33 cellular contexts compared by ENCODE assay signal in genomic region chr1:81510701-81511100, GRCh38.
"Had no signal": no experiment of that assay in that cellular context is flagged by ENCODE, and none has a peak within 500 bp of the region (broad histone marks: within the 10 kb centered on the region; RNA-seq: fewer than 3 reads in every experiment).

No MANE protein-coding gene starts in this region.

- H3K4me3 Mint-ChIP-seq: activated B cell treated with CpG ODN at 0.5 μM for 24 hours; activated CD8-positive, alpha-beta T cell treated with anti-CD3 and anti-CD28 coated beads for 36 hours; activated naive CD4-positive, alpha-beta T cell treated with anti-CD3 and anti-CD28 coated beads, Interleukin-2, amount 50 U/mL, for 24 hours; activated naive CD8-positive, alpha-beta T cell treated with anti-CD3 and anti-CD28 coated beads for 36 hours; activated naive CD8-positive, alpha-beta T cell treated with anti-CD3 and anti-CD28 coated beads, Interleukin-2, amount 50 U/mL, for 24 hours; activated T-cell treated with anti-CD3 and anti-CD28 coated beads, Interleukin-2, amount 50 U/mL, for 4 hours; activated T-helper 17 cell treated with anti-CD3 and anti-CD28 coated beads, Interleukin-2, amount 50 U/mL, for 72 hours; central memory CD8-positive, alpha-beta T cell; dendritic cell treated with granulocyte-macrophage colony-stimulating factor and Interleukin-4, amounts not matched to agents 40 ng/mL and 50 ng/mL, for 4 days; endodermal cell; T-helper 17 cell; T-helper 2 cell treated with Interferon-gamma antibody and Interleukin-4, amounts not matched to agents 5 μg/mL and 100 μg/mL, for 36 hours had no signal

- H3K4me1 Mint-ChIP-seq: activated naive CD4-positive, alpha-beta T cell treated with anti-CD3 and anti-CD28 coated beads, Interleukin-2, amount 50 U/mL, for 24 hours; activated naive CD8-positive, alpha-beta T cell treated with anti-CD3 and anti-CD28 coated beads for 36 hours; activated naive CD8-positive, alpha-beta T cell treated with anti-CD3 and anti-CD28 coated beads, Interleukin-2, amount 50 U/mL, for 24 hours; activated T-helper 17 cell treated with anti-CD3 and anti-CD28 coated beads, Interleukin-2, amount 50 U/mL, for 72 hours; central memory CD8-positive, alpha-beta T cell; T-helper 17 cell had no signal

- H3K4me1 ChIP-seq: adrenal gland had no signal

- H3K27ac ChIP-seq: adrenal gland, coronary artery, dorsolateral prefrontal cortex, WERI-Rb-1 had no signal

- H3K4me3 ChIP-seq: adrenal gland, body of pancreas, coronary artery, dorsolateral prefrontal cortex, gastroesophageal sphincter had no signal

- ATAC-seq: activated CD4-positive, CD25-positive, alpha-beta regulatory T cell treated with anti-CD3 and anti-CD28 coated beads, Interleukin-2, amount 50 U/mL, for 24 hours; activated CD8-positive, alpha-beta T cell treated with anti-CD3 and anti-CD28 coated beads for 36 hours; activated naive CD8-positive, alpha-beta T cell treated with anti-CD3 and anti-CD28 coated beads, Interleukin-2, amount 50 U/mL, for 24 hours; activated T-cell treated with anti-CD3 and anti-CD28 coated beads, Interleukin-2, amount 50 U/mL, for 4 hours; activated T-helper 17 cell treated with anti-CD3 and anti-CD28 coated beads, Interleukin-2, amount 50 U/mL, for 72 hours; gastroesophageal sphincter; T-helper 17 cell had no signal

- H3K9me3 ChIP-seq: adrenal gland, body of pancreas, gastroesophageal sphincter had no signal

- H3K27me3 ChIP-seq: adrenal gland, body of pancreas, dorsolateral prefrontal cortex, gastroesophageal sphincter had no signal

- H3K36me3 ChIP-seq: adrenal gland, gastroesophageal sphincter, WERI-Rb-1 had no signal

- H3K27me3 Mint-ChIP-seq: activated B cell treated with CpG ODN at 0.5 μM for 24 hours; activated CD8-positive, alpha-beta T cell treated with anti-CD3 and anti-CD28 coated beads for 36 hours; activated naive CD4-positive, alpha-beta T cell treated with anti-CD3 and anti-CD28 coated beads, Interleukin-2, amount 50 U/mL, for 24 hours; activated naive CD8-positive, alpha-beta T cell treated with anti-CD3 and anti-CD28 coated beads for 36 hours; activated naive CD8-positive, alpha-beta T cell treated with anti-CD3 and anti-CD28 coated beads, Interleukin-2, amount 50 U/mL, for 24 hours; activated T-helper 17 cell treated with anti-CD3 and anti-CD28 coated beads, Interleukin-2, amount 50 U/mL, for 72 hours; central memory CD8-positive, alpha-beta T cell; dendritic cell treated with granulocyte-macrophage colony-stimulating factor and Interleukin-4, amounts not matched to agents 40 ng/mL and 50 ng/mL, for 4 days; T-helper 17 cell had no signal

- DNase-seq: activated B cell treated with CpG ODN at 0.5 μM for 24 hours; activated CD4-positive, alpha-beta T cell treated with anti-CD3 and anti-CD28 coated beads for 48 hours; activated CD4-positive, alpha-beta T cell treated with anti-CD3 and anti-CD28 coated beads, Interleukin-2, amount 50 U/mL, for 1 hour; activated CD4-positive, alpha-beta T cell treated with anti-CD3 and anti-CD28 coated beads, Interleukin-2, amount 50 U/mL, for 48 hours; activated CD8-positive, alpha-beta memory T cell treated with anti-CD3 and anti-CD28 coated beads for 24 hours; activated CD8-positive, alpha-beta T cell treated with anti-CD3 and anti-CD28 coated beads for 36 hours; activated effector memory CD4-positive, alpha-beta T cell treated with Interleukin-2 at 50 U/mL for 16 hours; activated gamma-delta T cell treated with Interleukin-2 at 50 U/mL for 16 hours; activated naive CD4-positive, alpha-beta T cell treated with Interleukin-2 at 50 U/mL for 16 hours; activated naive CD8-positive, alpha-beta T cell treated with anti-CD3 and anti-CD28 coated beads for 36 hours; activated naive CD8-positive, alpha-beta T cell treated with anti-CD3 and anti-CD28 coated beads, Interleukin-2, amount 50 U/mL, for 24 hours; activated T-cell treated with anti-CD3 and anti-CD28 coated beads, Interleukin-2, amount 50 U/mL, for 4 hours; adrenal gland; amygdala; aorta; body of pancreas; dorsolateral prefrontal cortex; effector memory CD4-positive, alpha-beta T cell; endodermal cell; foreskin melanocyte; head of caudate nucleus; T-helper 1 cell; T-helper 17 cell; T1000; WERI-Rb-1 had no signal

- H3K36me3 Mint-ChIP-seq: activated naive CD4-positive, alpha-beta T cell treated with anti-CD3 and anti-CD28 coated beads, Interleukin-2, amount 50 U/mL, for 24 hours; activated naive CD8-positive, alpha-beta T cell treated with anti-CD3 and anti-CD28 coated beads for 36 hours had no signal

- H3K27ac Mint-ChIP-seq: activated B cell treated with CpG ODN at 0.5 μM for 24 hours; activated CD8-positive, alpha-beta T cell treated with anti-CD3 and anti-CD28 coated beads for 36 hours; activated naive CD4-positive, alpha-beta T cell treated with anti-CD3 and anti-CD28 coated beads, Interleukin-2, amount 50 U/mL, for 24 hours; activated naive CD8-positive, alpha-beta T cell treated with anti-CD3 and anti-CD28 coated beads for 36 hours; activated naive CD8-positive, alpha-beta T cell treated with anti-CD3 and anti-CD28 coated beads, Interleukin-2, amount 50 U/mL, for 24 hours; activated T-helper 17 cell treated with anti-CD3 and anti-CD28 coated beads, Interleukin-2, amount 50 U/mL, for 72 hours; dendritic cell treated with granulocyte-macrophage colony-stimulating factor and Interleukin-4, amounts not matched to agents 40 ng/mL and 50 ng/mL, for 4 days; endodermal cell; T-helper 17 cell; T-helper 2 cell treated with Interferon-gamma antibody and Interleukin-4, amounts not matched to agents 5 μg/mL and 100 μg/mL, for 36 hours had no signal

- H3K9me3 Mint-ChIP-seq: activated B cell treated with CpG ODN at 0.5 μM for 24 hours; activated CD8-positive, alpha-beta T cell treated with anti-CD3 and anti-CD28 coated beads for 36 hours; activated naive CD4-positive, alpha-beta T cell treated with anti-CD3 and anti-CD28 coated beads, Interleukin-2, amount 50 U/mL, for 24 hours; activated naive CD8-positive, alpha-beta T cell treated with anti-CD3 and anti-CD28 coated beads for 36 hours; dendritic cell treated with granulocyte-macrophage colony-stimulating factor and Interleukin-4, amounts not matched to agents 40 ng/mL and 50 ng/mL, for 4 days; T-helper 2 cell treated with Interferon-gamma antibody and Interleukin-4, amounts not matched to agents 5 μg/mL and 100 μg/mL, for 36 hours had no signal
